ENCODE assay signal across 19 cellular contexts in the genomic region with DNA sequence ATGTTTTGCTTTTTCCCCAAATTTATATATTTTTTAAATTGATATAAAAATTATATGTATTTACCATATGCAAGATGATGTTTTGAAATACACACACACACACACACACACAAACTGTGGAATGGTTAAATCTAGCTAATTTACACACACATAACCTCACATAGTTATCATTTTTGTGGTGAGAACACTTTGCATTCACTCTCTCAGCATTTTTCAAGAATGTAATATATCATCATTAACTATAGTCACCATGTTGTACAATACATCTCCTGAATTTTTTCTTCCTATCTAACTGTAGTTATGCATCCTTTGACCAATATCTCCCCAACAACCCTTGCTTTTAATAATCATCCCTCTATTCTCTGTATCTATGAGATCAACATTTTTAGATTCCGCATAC. TPM values are rescaled to one million over a fixed set of nuclear protein-coding genes. Genes with fewer than 3 reads are reported as not detected.
DNase-seq lines count a peak whose midpoint lies in the region; FAIRE-seq and TF ChIP-seq lines count a peak whose summit lies in the region.
"Had no signal": no experiment of that assay in that cellular context is flagged by ENCODE, and none has a peak within 500 bp of the region (broad histone marks: within the 10 kb centered on the region; RNA-seq: fewer than 3 reads in every experiment).

No MANE protein-coding gene starts in this region.

- TF ChIP-seq CTCF in AG10803 (conservative IDR thresholded peaks at IDR 0.05; ENCODE audit: low read length) = no peak
- no peak for TF ChIP-seq CTCF in fibroblast of lung (conservative IDR thresholded peaks at IDR 0.05 in 1 of 2, IDR thresholded peaks at IDR 0.05 in 1 of 2; ENCODE audit: low read depth in 1 of 2, low read length in 2 of 2)
- TF ChIP-seq CTCF in mesothelial cell of epicardium (IDR thresholded peaks at IDR 0.05; ENCODE audit: unreplicated experiment) = no peak
- no peak for TF ChIP-seq CTCF in D721Med (IDR thresholded peaks at IDR 0.05; ENCODE audit: insufficient read depth, missing control alignments)

- H3K9me3 ChIP-seq in SK-N-MC (ENCODE audit: low read depth, low read length) (no peaks in the 10 kb centered on the region), fibroblast of lung (ENCODE audit: control insufficient read depth, insufficient read depth, low read depth, low read length) (no peaks in the 10 kb centered on the region)
- H3K9me3 ChIP-seq: BE2C had no signal

- FAIRE-seq in D721Med (lab: Jason Lieb, UNC) = no peak
- FAIRE-seq: A204.1 had no signal

- H3K79me2 ChIP-seq in fibroblast of lung (ENCODE audit: control insufficient read depth, insufficient read depth, low read length) = no peaks in the 10 kb centered on the region

- H3K27me3 Mint-ChIP-seq in mesothelial cell of epicardium (ENCODE audit: low read depth) = no peaks in the 10 kb centered on the region
- H3K27me3 Mint-ChIP-seq: CD4-positive, alpha-beta memory T cell had no signal

- H3K27ac Mint-ChIP-seq in mesothelial cell of epicardium = peak overlapping the region; percentile 62
- H3K27ac Mint-ChIP-seq: CD4-positive, alpha-beta memory T cell; HFFc6 had no signal

- H3K4me3 Mint-ChIP-seq in mesothelial cell of epicardium = no peak overlapping the region
- H3K4me3 Mint-ChIP-seq: CD4-positive, alpha-beta memory T cell; HFFc6 had no signal

- peak; percentile 8 for DNase-seq in AG10803 (ENCODE audit: low read depth)
- DNase-seq in SK-N-MC (ENCODE audit: low read depth, low spot score) = peak; percentile 44
- peak; percentile 3 to 34 for DNase-seq in fibroblast of lung (ENCODE audit: low read depth in 2 of 2)
- DNase-seq in mesothelial cell of epicardium (ENCODE audit: low spot score in 2 of 2, unreplicated experiment in 2 of 2) = no peak
- DNase-seq in mesenteric fat pad (ENCODE audit: low spot score) = no peak
- no peak for DNase-seq in D721Med (ENCODE audit: insufficient read length, low spot score)
- DNase-seq in SIG-M5 (lab: John Stamatoyannopoulos, UW) = no peak
- no peak for DNase-seq in cardiac septum (ENCODE audit: low spot score)
- DNase-seq: BE2C; CD4-positive, alpha-beta memory T cell; DMS153; DND-41; GF-D8; HCEC 1CT; HFFc6 had no signal

- H3K9ac ChIP-seq in SK-N-MC (ENCODE audit: insufficient read length) (no peak overlapping the region), fibroblast of lung (ENCODE audit: insufficient read depth, low read length) (no peak overlapping the region)

- no peak overlapping the region for H3K4me2 ChIP-seq in fibroblast of lung (ENCODE audit: extremely low read depth, insufficient read depth, low read length)

- H3K27me3 ChIP-seq in fibroblast of lung (ENCODE audit: control insufficient read depth, insufficient read depth, low read length) = no peaks in the 10 kb centered on the region
- H3K27me3 ChIP-seq: BE2C had no signal

- peaks cover 23% of the 10 kb centered on the region for H3K4me1 Mint-ChIP-seq in mesothelial cell of epicardium
- H3K4me1 Mint-ChIP-seq: CD4-positive, alpha-beta memory T cell had no signal

- no peak overlapping the region for H3K4me3 ChIP-seq in AG10803 (ENCODE audit: low read length)
- peak overlapping the region; percentile 31 for H3K4me3 ChIP-seq in SK-N-MC
- H3K4me3 ChIP-seq in fibroblast of lung (replicated peaks in 1 of 4; ENCODE audit: control extremely low read depth in 1 of 4, insufficient read depth in 1 of 4, low read depth in 3 of 4, low read length in 4 of 4) = no peak overlapping the region

- intact Hi-C loops in cardiac septum (cut with DNase I) = no loop called here

- no peaks in the 10 kb centered on the region for H3K36me3 ChIP-seq in SK-N-MC (ENCODE audit: insufficient read depth, low read length)
- no peaks in the 10 kb centered on the region for H3K36me3 ChIP-seq in fibroblast of lung (ENCODE audit: control insufficient read depth, insufficient read depth, low read length)
- H3K36me3 ChIP-seq: BE2C had no signal

- no peaks in the 10 kb centered on the region for H3K4me1 ChIP-seq in fibroblast of lung (ENCODE audit: control insufficient read depth, extremely low read depth, insufficient read depth, low read length)
- H3K4me1 ChIP-seq: BE2C had no signal

- no peaks in the 10 kb centered on the region for H4K20me1 ChIP-seq in fibroblast of lung (ENCODE audit: control insufficient read depth, extremely low read depth, insufficient read depth, low read length)

- H3K9me3 Mint-ChIP-seq in mesothelial cell of epicardium = peaks cover 26% of the 10 kb centered on the region

- H2AFZ ChIP-seq in fibroblast of lung (ENCODE audit: low read length) = no peak overlapping the region

- no peaks in the 10 kb centered on the region for H3K36me3 Mint-ChIP-seq in mesothelial cell of epicardium
- H3K36me3 Mint-ChIP-seq: CD4-positive, alpha-beta memory T cell had no signal

- H3K27ac ChIP-seq in SK-N-MC = peak overlapping the region; percentile 93
- H3K27ac ChIP-seq in fibroblast of lung (ENCODE audit: insufficient read depth, low read length) = no peak overlapping the region
- H3K27ac ChIP-seq: C4-2B, HL-60 had no signal

RNA-seq across cellular contexts. Expression of gene GFRAL, which starts 52.2 kb away (rescaled TPM):
- total RNA-seq in fibroblast of lung (not detected in 2 replicates), mesothelial cell of epicardium (not detected in 3 replicates), mesenteric fat pad (not detected), cardiac septum (not detected)
- polyA plus RNA-seq in fibroblast of lung = not detected in 2 replicates
- not detected in 2 replicates for polyA plus RNA-seq in fibroblast of lung (2012)
- not detected in 2 replicates for polyA minus RNA-seq in fibroblast of lung (ENCODE audit: low replicate concordance)
- total RNA-seq: CD4-positive, alpha-beta memory T cell; H4; HFFc6 had no signal
- polyA plus RNA-seq: CD4-positive, alpha-beta memory T cell had no signal

Comparison
In these comparisons a context has a peak if more than half of its experiments do, and no peak if none do; other contexts are left out.
1. DNase-seq: peak in AG10803 (single experiment), SK-N-MC (single experiment) and fibroblast of lung (2 of 2); none in mesothelial cell of epicardium (0 of 2), mesenteric fat pad (single experiment), D721Med (single experiment), SIG-M5 (single experiment) and cardiac septum (single experiment).